Comparison of ENCODE assay signal across 24 cellular contexts in the genomic region with DNA sequence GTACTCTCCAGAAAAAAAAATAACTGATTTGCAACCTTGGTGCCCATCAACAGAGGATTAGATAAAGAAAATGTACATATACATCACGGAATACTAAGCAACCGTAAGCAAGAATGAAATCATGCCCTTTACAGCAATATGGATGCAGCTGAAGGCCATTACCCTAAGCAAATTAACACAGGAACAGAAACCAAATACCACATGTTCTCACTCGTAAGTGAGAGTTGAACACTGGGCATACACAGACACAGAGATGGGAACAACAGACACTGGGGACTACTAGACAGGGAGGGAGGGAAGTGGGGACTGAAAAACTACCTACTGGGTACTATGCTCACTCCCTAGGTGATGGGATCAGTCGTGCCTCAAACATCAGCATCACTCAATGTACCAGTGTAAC. TPM values are rescaled to one million over a fixed set of nuclear protein-coding genes. Genes with fewer than 3 reads are reported as not detected.
"Had no signal": no experiment of that assay in that cellular context is flagged by ENCODE, and none has a peak within 500 bp of the region (broad histone marks: within the 10 kb centered on the region; RNA-seq: fewer than 3 reads in every experiment).

No MANE protein-coding gene starts in this region.

- H3K9me3 ChIP-seq: mucosa of descending colon, pancreas, suprapubic skin, tibial nerve, upper lobe of right lung, vagina had no signal

- H3K36me3 ChIP-seq: neural progenitor cell, pancreas, suprapubic skin, tibial nerve, upper lobe of right lung, vagina had no signal

- H3K4me1 ChIP-seq: foreskin keratinocyte, neural progenitor cell, pancreas, suprapubic skin, upper lobe of right lung, vagina had no signal

- H3K4me3 ChIP-seq: mucosa of descending colon, neural progenitor cell, pancreas, suprapubic skin, tibial nerve, upper lobe of right lung, vagina had no signal

- H2AFZ ChIP-seq: neural progenitor cell had no signal

- H3K4me2 ChIP-seq: neural progenitor cell had no signal

- H3K4me3 Mint-ChIP-seq: dendritic cell treated with granulocyte-macrophage colony-stimulating factor and Interleukin-4, amounts not matched to agents 40 ng/mL and 50 ng/mL, for 4 days; effector memory CD8-positive, alpha-beta T cell; natural killer cell treated with Interleukin-12 subunit alpha and Interleukin-12 subunit beta and Interleukin-15 and Interleukin-18, amount 100 ng/mL, for 72 hours; neural progenitor cell; stimulated activated effector memory CD8-positive, alpha-beta T cell treated with anti-CD3 and anti-CD28 coated beads, Interleukin-12 subunit alpha, Interleukin-12 subunit beta, amount 100 ng/mL, for 72 hours had no signal

- H3K4me1 Mint-ChIP-seq: neural progenitor cell; stimulated activated effector memory CD8-positive, alpha-beta T cell treated with anti-CD3 and anti-CD28 coated beads, Interleukin-12 subunit alpha, Interleukin-12 subunit beta, amount 100 ng/mL, for 72 hours had no signal

- H3K27me3 Mint-ChIP-seq: dendritic cell treated with granulocyte-macrophage colony-stimulating factor and Interleukin-4, amounts not matched to agents 40 ng/mL and 50 ng/mL, for 4 days; natural killer cell treated with Interleukin-12 subunit alpha and Interleukin-12 subunit beta and Interleukin-15 and Interleukin-18, amount 100 ng/mL, for 72 hours; progenitor cell of endocrine pancreas had no signal

- H3K27ac ChIP-seq: epithelial cell of prostate, foreskin keratinocyte, neural progenitor cell, pancreas, suprapubic skin, upper lobe of right lung, vagina had no signal

- H3K27ac Mint-ChIP-seq: dendritic cell treated with granulocyte-macrophage colony-stimulating factor and Interleukin-4, amounts not matched to agents 40 ng/mL and 50 ng/mL, for 4 days; effector memory CD8-positive, alpha-beta T cell; natural killer cell treated with Interleukin-12 subunit alpha and Interleukin-12 subunit beta and Interleukin-15 and Interleukin-18, amount 100 ng/mL, for 72 hours; neural progenitor cell; progenitor cell of endocrine pancreas; stimulated activated effector memory CD8-positive, alpha-beta T cell treated with anti-CD3 and anti-CD28 coated beads, Interleukin-12 subunit alpha, Interleukin-12 subunit beta, amount 100 ng/mL, for 72 hours had no signal

- ATAC-seq: effector memory CD8-positive, alpha-beta T cell; foreskin keratinocyte; left colon; left ventricle myocardium superior; mucosa of descending colon; natural killer cell treated with Interleukin-12 subunit alpha and Interleukin-12 subunit beta and Interleukin-15 and Interleukin-18, amount 100 ng/mL, for 72 hours; pancreas; right cardiac atrium; stimulated activated effector memory CD8-positive, alpha-beta T cell treated with anti-CD3 and anti-CD28 coated beads, Interleukin-12 subunit alpha, Interleukin-12 subunit beta, amount 100 ng/mL, for 72 hours; stimulated activated naive CD8-positive, alpha-beta T cell treated with anti-CD3 and anti-CD28 coated beads, Interleukin-15, Interleukin-2, amounts not matched to agents 100 U/mL and 50 U/mL, for 24 hours; upper lobe of right lung had no signal

- H3K9ac ChIP-seq: neural progenitor cell had no signal

- DNase-seq: effector memory CD8-positive, alpha-beta T cell; foreskin keratinocyte; head of caudate nucleus; hippocampal formation; left colon; left ventricle myocardium superior; mucosa of descending colon; nucleus accumbens; pancreas; right cardiac atrium; stimulated activated CD4-positive, alpha-beta T cell treated with anti-CD3 and anti-CD28 coated beads, Interleukin-4, amount 100 ng/mL, for 1 hour; stimulated activated CD8-positive, alpha-beta memory T cell treated with anti-CD3 and anti-CD28 coated beads, Interleukin-4, amount 100 ng/mL, for 48 hours; stimulated activated naive CD8-positive, alpha-beta T cell treated with anti-CD3 and anti-CD28 coated beads, Interleukin-15, Interleukin-2, amounts not matched to agents 100 U/mL and 50 U/mL, for 24 hours; upper lobe of right lung had no signal

- H3K27me3 ChIP-seq: foreskin keratinocyte, neural progenitor cell, pancreas, suprapubic skin, tibial nerve, upper lobe of right lung, vagina had no signal

- H3K36me3 Mint-ChIP-seq: natural killer cell treated with Interleukin-12 subunit alpha and Interleukin-12 subunit beta and Interleukin-15 and Interleukin-18, amount 100 ng/mL, for 72 hours; neural progenitor cell; stimulated activated effector memory CD8-positive, alpha-beta T cell treated with anti-CD3 and anti-CD28 coated beads, Interleukin-12 subunit alpha, Interleukin-12 subunit beta, amount 100 ng/mL, for 72 hours had no signal

- H3K9me3 Mint-ChIP-seq: dendritic cell treated with granulocyte-macrophage colony-stimulating factor and Interleukin-4, amounts not matched to agents 40 ng/mL and 50 ng/mL, for 4 days; effector memory CD8-positive, alpha-beta T cell; natural killer cell treated with Interleukin-12 subunit alpha and Interleukin-12 subunit beta and Interleukin-15 and Interleukin-18, amount 100 ng/mL, for 72 hours; stimulated activated effector memory CD8-positive, alpha-beta T cell treated with anti-CD3 and anti-CD28 coated beads, Interleukin-12 subunit alpha, Interleukin-12 subunit beta, amount 100 ng/mL, for 72 hours had no signal

- FAIRE-seq: colon, pancreas had no signal

RNA-seq across cellular contexts. Expression of a gene that starts 32.8 kb away (rescaled TPM):
- total RNA-seq: natural killer cell treated with Interleukin-12 subunit alpha and Interleukin-12 subunit beta and Interleukin-15 and Interleukin-18, amount 100 ng/mL, for 72 hours had no signal
